11 cellular contexts compared by ENCODE assay signal in genomic region chr17:76145231-76146052, GRCh38. TPM values are rescaled to one million over a fixed set of nuclear protein-coding genes. Genes with fewer than 3 reads are reported as not detected.
DNase-seq lines count a peak whose midpoint lies in the region; ATAC-seq and TF ChIP-seq lines count a peak whose summit lies in the region.
"Had no signal": no experiment of that assay in that cellular context is flagged by ENCODE, and none has a peak within 500 bp of the region (broad histone marks: within the 10 kb centered on the region; RNA-seq: fewer than 3 reads in every experiment).

No MANE protein-coding gene starts in this region.

- no peak overlapping the region for H4K5ac ChIP-seq in mesendoderm (ENCODE audit: low read length)

- TF ChIP-seq CTCF in thyroid gland (IDR thresholded peaks at IDR 0.05) (no peak), mammary epithelial cell (conservative IDR thresholded peaks at IDR 0.05 in 1 of 2, IDR thresholded peaks at IDR 0.05 in 1 of 2; ENCODE audit: extremely low read depth in 1 of 2, insufficient read depth in 1 of 2, low read depth in 1 of 2, low read length in 2 of 2) (no peak), mesothelial cell of epicardium (IDR thresholded peaks at IDR 0.05; ENCODE audit: unreplicated experiment) (no peak)

- H2BK120ac ChIP-seq in mesendoderm (ENCODE audit: low read depth, low read length) = no peak overlapping the region

- H3K36me3 ChIP-seq in thyroid gland = no peaks in the 10 kb centered on the region
- no peaks in the 10 kb centered on the region for H3K36me3 ChIP-seq in mesendoderm (ENCODE audit: control insufficient read depth, insufficient read depth, low read length)
- H3K36me3 ChIP-seq in mammary epithelial cell (ENCODE audit: insufficient read depth, low read length) = no peaks in the 10 kb centered on the region
- H3K36me3 ChIP-seq: SJSA1 had no signal

- H4K8ac ChIP-seq in mesendoderm (ENCODE audit: low read depth, low read length) = no peak overlapping the region

- no peak overlapping the region for H3K4ac ChIP-seq in mesendoderm (ENCODE audit: low read depth, low read length)

- DNase-seq in NCI-H510A treated with DMSO at 0.1 percent for 48 hours (lab: John Stamatoyannopoulos, UW) = peak; percentile 53
- DNase-seq in NCI-H510A (lab: John Stamatoyannopoulos, UW) = no peak
- DNase-seq in T-helper 9 cell = peak; percentile 41
- peak; percentile 40 to 51 (median 41) for DNase-seq in effector memory CD8-positive, alpha-beta T cell
- no peak for DNase-seq in thyroid gland
- no peak for DNase-seq in mesendoderm
- DNase-seq in mammary epithelial cell = no peak
- DNase-seq in mesothelial cell of epicardium (ENCODE audit: low spot score in 2 of 2, unreplicated experiment in 2 of 2) = no peak

- intact Hi-C loops in thyroid gland (cut with DNase I) = no loop called here
- intact Hi-C loops in mammary epithelial cell (cut with micrococcal nuclease) = no loop called here

- no peak overlapping the region for H2AFZ ChIP-seq in mammary epithelial cell (ENCODE audit: low read depth, low read length)

- in situ Hi-C loops in mammary epithelial cell (cut with MboI; ENCODE audit: low sequenced_read_pairs in 2 of 2) = no loop called here

- peaks cover 12 to 31% of the 10 kb centered on the region in 2 donors for H3K4me1 ChIP-seq in thyroid gland
- no peaks in the 10 kb centered on the region for H3K4me1 ChIP-seq in mesendoderm (ENCODE audit: control insufficient read depth, low read depth, low read length)
- peaks cover 6% of the 10 kb centered on the region for H3K4me1 ChIP-seq in mammary epithelial cell (ENCODE audit: insufficient read depth, low read length)

- no peak overlapping the region for H2AK5ac ChIP-seq in mesendoderm (ENCODE audit: low read length)

- H3K27me3 ChIP-seq in thyroid gland = no peaks in the 10 kb centered on the region
- H3K27me3 ChIP-seq in mesendoderm (ENCODE audit: insufficient read depth, low read length, poor library complexity) = peaks cover 9% of the 10 kb centered on the region
- no peaks in the 10 kb centered on the region for H3K27me3 ChIP-seq in mammary epithelial cell (ENCODE audit: insufficient read depth, low read length)
- H3K27me3 ChIP-seq: SJSA1 had no signal

- peaks cover 22% of the 10 kb centered on the region for H3K36me3 Mint-ChIP-seq in effector memory CD8-positive, alpha-beta T cell (ENCODE audit: insufficient read depth)
- no peaks in the 10 kb centered on the region for H3K36me3 Mint-ChIP-seq in mesothelial cell of epicardium

- WGBS in thyroid gland, 2 donors = 67 to 83% methylated on average over 25 of the region's 25 CpGs
- WGBS in mesendoderm (ENCODE audit: extremely low coverage, insufficient coverage, low lambda C conversion rate) = no CpG with 5 or more reads among the region's 25 CpGs
- 84% methylated on average over 24 of the region's 25 CpGs for WGBS in mammary epithelial cell (ENCODE audit: low coverage, missing lambda C conversion rate)

- H3K4me1 Mint-ChIP-seq in effector memory CD8-positive, alpha-beta T cell (ENCODE audit: low read depth in 2 of 2) = peaks cover 56 to 57% of the 10 kb centered on the region in 2 donors
- H3K4me1 Mint-ChIP-seq in mesothelial cell of epicardium = peaks cover 29% of the 10 kb centered on the region

- H3K27ac Mint-ChIP-seq in effector memory CD8-positive, alpha-beta T cell = peak overlapping the region; percentile 97 to 98
- H3K27ac Mint-ChIP-seq in mesothelial cell of epicardium = no peak overlapping the region

- ATAC-seq in effector memory CD8-positive, alpha-beta T cell (replicated peaks) = peak; percentile 54
- ATAC-seq: HCT116 had no signal

- no peak for TF ChIP-seq POLR2A in thyroid gland (IDR thresholded peaks at IDR 0.05)

- no peak overlapping the region for H3K56ac ChIP-seq in mesendoderm (ENCODE audit: low read length)

- no TSS peak for BruUV-seq in mammary epithelial cell (replicated peaks; lab: Mats Ljungman, UMichigan)

- H3K79me1 ChIP-seq in mesendoderm (ENCODE audit: low read length) = no peaks in the 10 kb centered on the region

- no peak overlapping the region for H2BK5ac ChIP-seq in mesendoderm (ENCODE audit: low read length)

- no peak overlapping the region for H3K9ac ChIP-seq in mesendoderm (ENCODE audit: low read length)
- no peak overlapping the region for H3K9ac ChIP-seq in mammary epithelial cell (ENCODE audit: insufficient read depth, low read length)

- peaks cover 0 to 5% of the 10 kb centered on the region in 2 donors for H3K27me3 Mint-ChIP-seq in effector memory CD8-positive, alpha-beta T cell
- peaks cover 20% of the 10 kb centered on the region for H3K27me3 Mint-ChIP-seq in mesothelial cell of epicardium (ENCODE audit: low read depth)

- H3K4me3 Mint-ChIP-seq in effector memory CD8-positive, alpha-beta T cell = peak overlapping the region; percentile 80 to 85
- H3K4me3 Mint-ChIP-seq in mesothelial cell of epicardium = no peak overlapping the region

- no peaks in the 10 kb centered on the region for H4K20me1 ChIP-seq in mammary epithelial cell (ENCODE audit: insufficient read depth, low read length)

- no peaks in the 10 kb centered on the region for H3K9me3 Mint-ChIP-seq in effector memory CD8-positive, alpha-beta T cell
- no peaks in the 10 kb centered on the region for H3K9me3 Mint-ChIP-seq in mesothelial cell of epicardium

- peak overlapping the region in 2 of 3 donors; percentile 5 to 26 for H3K27ac ChIP-seq in thyroid gland
- H3K27ac ChIP-seq in mesendoderm (ENCODE audit: low read depth, low read length) = no peak overlapping the region
- no peak overlapping the region for H3K27ac ChIP-seq in mammary epithelial cell (ENCODE audit: insufficient read depth, low read depth, low read length)
- H3K27ac ChIP-seq: SJSA1 had no signal

- H2BK15ac ChIP-seq in mesendoderm (replicated peaks; ENCODE audit: low read depth) = no peak overlapping the region

- H3K4me3 ChIP-seq in thyroid gland (replicated peaks in 1 of 3) (no peak overlapping the region), mesendoderm (ENCODE audit: low read length) (no peak overlapping the region), mammary epithelial cell (replicated peaks in 1 of 3; ENCODE audit: insufficient read depth in 1 of 3, low read depth in 2 of 3, low read length in 3 of 3) (no peak overlapping the region)
- H3K4me3 ChIP-seq: SJSA1 had no signal

- H3K79me2 ChIP-seq in mesendoderm (ENCODE audit: control insufficient read depth, insufficient read depth, low read length) (no peaks in the 10 kb centered on the region), mammary epithelial cell (ENCODE audit: insufficient read depth, low read length) (no peaks in the 10 kb centered on the region)

- H3K4me2 ChIP-seq in mesendoderm (ENCODE audit: low read length) = no peak overlapping the region
- H3K4me2 ChIP-seq in mammary epithelial cell (ENCODE audit: insufficient read depth, low read depth, low read length) = no peak overlapping the region

- dilution Hi-C loops in mammary epithelial cell (cut with HindIII; ENCODE audit: low sequenced_read_pairs) = no loop called here

- H3K18ac ChIP-seq in mesendoderm (ENCODE audit: low read length) = no peak overlapping the region

- H3K23ac ChIP-seq in mesendoderm (ENCODE audit: low read length) = no peak overlapping the region

- CTCF ChIA-PET in mammary epithelial cell (lab: Charles Lee; ENCODE audit: low non-redundant PET) = no interaction called here

- H3K9me3 ChIP-seq in thyroid gland = no peaks in the 10 kb centered on the region
- H3K9me3 ChIP-seq in mammary epithelial cell (replicated peaks; ENCODE audit: insufficient read depth, low read length) = no peaks in the 10 kb centered on the region
- H3K9me3 ChIP-seq: SJSA1 had no signal

RNA-seq across cellular contexts. Expression of gene FOXJ1, which starts 4.4 kb away (rescaled TPM):
- total RNA-seq in thyroid gland (1 to 10 TPM; 1.1 to 6.5 (median 5.7) TPM), mammary epithelial cell (not detected), mesothelial cell of epicardium (2.0 to 2.1 TPM (median 2.1 TPM) in 3 replicates)
- 0.06 TPM for polyA plus RNA-seq in mesendoderm (2013, experiment 1 of 2)
- polyA plus RNA-seq in mesendoderm (2013, experiment 2 of 2) = 0.08 TPM
- not detected for polyA plus RNA-seq in mammary epithelial cell
- not detected for polyA minus RNA-seq in mammary epithelial cell
- total RNA-seq: fibroblast of lung, SJSA1 had no signal
- polyA plus RNA-seq: fibroblast of lung had no signal

RNA-seq across cellular contexts. Expression of gene EXOC7, which starts 41.9 kb away (rescaled TPM):
- total RNA-seq in thyroid gland = 100 to 1,000 TPM in 3 of 4 donors, 10 to 100 TPM in 1; 97.8 to 131 (median 115) TPM
- polyA plus RNA-seq in mesendoderm (2013, experiment 1 of 2) = 58.1 TPM
- 61.9 TPM for polyA plus RNA-seq in mesendoderm (2013, experiment 2 of 2)
- 100 to 1,000 TPM; 102 to 111 TPM for total RNA-seq in mammary epithelial cell
- polyA plus RNA-seq in mammary epithelial cell = 55.8 TPM
- 98.8 TPM for polyA minus RNA-seq in mammary epithelial cell
- total RNA-seq in mesothelial cell of epicardium = 254 to 261 TPM (median 258 TPM) in 3 replicates

Comparison
In these comparisons a context has a peak if more than half of its experiments do, and no peak if none do; other contexts are left out.
1. DNase-seq: peak in NCI-H510A treated with DMSO at 0.1 percent for 48 hours (single experiment), T-helper 9 cell (single experiment) and effector memory CD8-positive, alpha-beta T cell (3 of 3); none in NCI-H510A (single experiment), thyroid gland (0 of 2), mesendoderm (single experiment), mammary epithelial cell (single experiment) and mesothelial cell of epicardium (0 of 2).
2. H3K27ac ChIP-seq: peak in thyroid gland (2 of 3); none in mesendoderm (single experiment) and mammary epithelial cell (single experiment).